Comparison of ENCODE assay signal across 14 cellular contexts in the genomic region with DNA sequence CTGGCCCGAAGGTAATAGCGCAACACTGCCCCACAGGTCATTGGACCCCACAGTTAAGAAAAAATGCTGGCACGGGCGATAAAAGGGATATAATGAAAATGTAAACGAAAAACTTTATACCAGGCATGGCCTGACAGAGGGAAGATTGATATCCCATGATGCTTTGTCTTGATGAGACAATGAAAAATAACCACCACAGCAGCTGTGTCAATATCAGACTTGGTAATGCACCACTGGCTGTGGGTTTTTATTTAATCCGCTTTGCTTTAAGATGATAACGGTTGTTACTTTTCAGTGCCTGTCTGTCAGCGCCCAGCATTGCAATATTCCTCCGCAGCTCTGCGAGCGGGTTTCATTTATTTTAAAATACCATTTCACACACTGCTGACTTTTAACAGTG.
DNase-seq lines count a peak whose midpoint lies in the region; ATAC-seq and TF ChIP-seq lines count a peak whose summit lies in the region.
"Had no signal": no experiment of that assay in that cellular context is flagged by ENCODE, and none has a peak within 500 bp of the region (broad histone marks: within the 10 kb centered on the region; RNA-seq: fewer than 3 reads in every experiment).

No MANE protein-coding gene starts in this region.

- no peaks in the 10 kb centered on the region for H3K4me1 Mint-ChIP-seq in HFFc6 (ENCODE audit: low read depth)

- H3K27ac Mint-ChIP-seq in HFFc6 = no peak overlapping the region

- H3K36me3 Mint-ChIP-seq in HFFc6 (ENCODE audit: low read depth) = no peaks in the 10 kb centered on the region

- H3K4me1 ChIP-seq in spleen = no peaks in the 10 kb centered on the region

- in situ Hi-C loops in ACHN (cut with HindIII; ENCODE audit: low pct_ligation_motif_present, low pct_unique_long_range_greater_than_20kb, low sequenced_read_pairs) = no loop called here

- H3K9me3 Mint-ChIP-seq in HFFc6 = no peaks in the 10 kb centered on the region

- no peaks in the 10 kb centered on the region for H3K27me3 ChIP-seq in spleen (replicated peaks in 1 of 7)

- TF ChIP-seq CTCF in HFFc6 (IDR thresholded peaks at IDR 0.05) (no peak), spleen (IDR thresholded peaks at IDR 0.05 in 8 of 11, conservative IDR thresholded peaks at IDR 0.05 in 3 of 11) (no peak)

- no peak overlapping the region for H3K27ac ChIP-seq in spleen
- H3K27ac ChIP-seq: skin epidermis had no signal

- no peaks in the 10 kb centered on the region for H3K9me3 ChIP-seq in spleen

- no peaks in the 10 kb centered on the region for H3K36me3 ChIP-seq in spleen

- H3K4me3 Mint-ChIP-seq in HFFc6 = no peak overlapping the region

- no peaks in the 10 kb centered on the region; the same call in none of the 2 replicates for H3K27me3 Mint-ChIP-seq in HFFc6 (ENCODE audit: insufficient read depth)

- intact Hi-C loops in spleen (cut with DNase I; ENCODE audit: low total_unique reads) = no loop called here

- ATAC-seq in GM21447 (IDR thresholded peaks at IDR 0.05; ENCODE audit: unreplicated experiment) = no peak

- TF ChIP-seq POLR2A in spleen (IDR thresholded peaks at IDR 0.05) = no peak

- no peak overlapping the region for H3K4me3 ChIP-seq in spleen
- H3K4me3 ChIP-seq: skin epidermis had no signal

- DNase-seq in ACHN (peak; percentile 49), NCI-H1436 treated with DMSO at 0.1 percent for 48 hours (lab: John Stamatoyannopoulos, UW) (peak; percentile 94), NCI-H748 (lab: John Stamatoyannopoulos, UW; ENCODE audit: unreplicated experiment) (peak; percentile 99), iris pigment epithelial cell (ENCODE audit: low read depth) (peak; percentile 1), HFFc6 (no peak), spleen (no peak)
- DNase-seq in activated CD8-positive, alpha-beta memory T cell treated with anti-CD3 and anti-CD28 coated beads for 24 hours = no peak
- DNase-seq: activated CD4-positive, alpha-beta T cell treated with anti-CD3 and anti-CD28 coated beads for 4 hours; activated gamma-delta T cell; EL; erythroblast; NK-92 treated with Interleukin-12 subunit alpha and Interleukin-12 subunit beta, amount 100 ng/mL, for 24 hours had no signal

- 74 to 89% (median 82%) methylated on average over 11 of the region's 11 CpGs for WGBS in spleen, 5 donors

Comparison
In these comparisons a context has a peak if more than half of its experiments do, and no peak if none do; other contexts are left out.
1. DNase-seq: peak in ACHN (single experiment), NCI-H1436 treated with DMSO at 0.1 percent for 48 hours (single experiment), NCI-H748 (single experiment) and iris pigment epithelial cell (single experiment); none in HFFc6 (single experiment), activated CD8-positive, alpha-beta memory T cell treated with anti-CD3 and anti-CD28 coated beads for 24 hours (single experiment) and spleen (single experiment).